8 cellular contexts compared by ENCODE assay signal in genomic region chr7:152833074-152833974, GRCh38.
DNase-seq lines count a peak whose midpoint lies in the region; ATAC-seq, FAIRE-seq and TF ChIP-seq lines count a peak whose summit lies in the region.
"Not testable (repeated sequence)": the region's sequence is repeated elsewhere in the genome, so short reads cannot be mapped to it uniquely, and the experiment has no call there.

No MANE protein-coding gene starts in this region.

- not testable (repeated sequence) for H3K27ac ChIP-seq in esophagus squamous epithelium, lower lobe of right lung

- not testable (repeated sequence) for H3K36me3 ChIP-seq in Caco-2 (ENCODE audit: control insufficient read depth, insufficient read depth, low read length); esophagus squamous epithelium; lower lobe of right lung

- ATAC-seq in HG03460 (IDR thresholded peaks at IDR 0.05; ENCODE audit: unreplicated experiment) (peak; percentile 63), lower lobe of right lung (peak; percentile 60 to 64)

- H3K27me3 ChIP-seq in Caco-2 (replicated peaks; ENCODE audit: control insufficient read depth, insufficient read depth, low read length); esophagus squamous epithelium; lower lobe of right lung (ENCODE audit: low read depth): not testable (repeated sequence)

- DNase-seq in Caco-2 (peak in 1 of 2 experiments; percentile 26), NCI-H526 treated with DMSO at 0.1 percent for 48 hours (lab: John Stamatoyannopoulos, UW) (peak; percentile 37)
- DNase-seq in GM19239 (ENCODE audit: insufficient read length, low spot score); esophagus squamous epithelium (lab: John Stamatoyannopoulos, UW); lower lobe of right lung: not testable (repeated sequence)
- DNase-seq in activated CD4-positive, alpha-beta memory T cell treated with anti-CD3 and anti-CD28 coated beads for 36 hours = peak; percentile 25
- peak; percentile 11 for DNase-seq in stimulated activated CD4-positive, alpha-beta T cell treated with anti-CD3 and anti-CD28 coated beads, Interleukin-4, amount 100 ng/mL, for 24 hours

- POLR2A ChIA-PET in Caco-2 (lab: Charles Lee); activated CD4-positive, alpha-beta memory T cell treated with anti-CD3 and anti-CD28 coated beads for 36 hours (lab: Charles Lee): not testable (repeated sequence)

- H3K4me3 Mint-ChIP-seq in Caco-2 (ENCODE audit: unreplicated experiment); activated CD4-positive, alpha-beta memory T cell treated with anti-CD3 and anti-CD28 coated beads for 36 hours: not testable (repeated sequence)

- H3K27ac Mint-ChIP-seq in Caco-2 (ENCODE audit: unreplicated experiment); activated CD4-positive, alpha-beta memory T cell treated with anti-CD3 and anti-CD28 coated beads for 36 hours: not testable (repeated sequence)

- TF ChIP-seq CTCF in Caco-2 (IDR thresholded peaks at IDR 0.05; ENCODE audit: insufficient read depth in 1 of 2, low read depth in 1 of 2, low read length in 1 of 2, severe bottlenecking in 1 of 2, unreplicated experiment in 1 of 2) (peak; percentile 57 to 75), esophagus squamous epithelium (IDR thresholded peaks at IDR 0.05) (peak in 5 of 6 experiments; percentile 28 to 66 (median 58)), lower lobe of right lung (IDR thresholded peaks at IDR 0.05) (peak; percentile 52)

- not testable (repeated sequence) for BruUV-seq in Caco-2 (replicated peaks; lab: Mats Ljungman, UMichigan)

- CTCF ChIA-PET in Caco-2 (lab: Charles Lee); activated CD4-positive, alpha-beta memory T cell treated with anti-CD3 and anti-CD28 coated beads for 36 hours (lab: Charles Lee): not testable (repeated sequence)

- intact Hi-C loops in Caco-2 (cut with micrococcal nuclease; ENCODE audit: unreplicated experiment); activated CD4-positive, alpha-beta memory T cell treated with anti-CD3 and anti-CD28 coated beads for 36 hours (cut with micrococcal nuclease); esophagus squamous epithelium (cut with DNase I); lower lobe of right lung (cut with DNase I): not testable (repeated sequence)

- H3K9me3 ChIP-seq in Caco-2, esophagus squamous epithelium, lower lobe of right lung: not testable (repeated sequence)

- FAIRE-seq in GM19239 (lab: Jason Lieb, UNC) = peak; percentile 91

- H3K4me3 ChIP-seq in Caco-2 (ENCODE audit: low read depth, low read length); esophagus squamous epithelium; lower lobe of right lung: not testable (repeated sequence)

- H3K4me1 ChIP-seq in Caco-2, esophagus squamous epithelium, lower lobe of right lung: not testable (repeated sequence)

- H3K36me3 Mint-ChIP-seq in Caco-2 (ENCODE audit: insufficient read depth, unreplicated experiment); activated CD4-positive, alpha-beta memory T cell treated with anti-CD3 and anti-CD28 coated beads for 36 hours: not testable (repeated sequence)

- TF ChIP-seq POLR2A in esophagus squamous epithelium (IDR thresholded peaks at IDR 0.05) = not testable (repeated sequence)

- H3K4me1 Mint-ChIP-seq in Caco-2 (ENCODE audit: low read depth, unreplicated experiment); activated CD4-positive, alpha-beta memory T cell treated with anti-CD3 and anti-CD28 coated beads for 36 hours (ENCODE audit: low read depth): not testable (repeated sequence)

- WGBS in esophagus squamous epithelium, 2 donors = 75 to 77% methylated on average over 18 to 19 of the region's 19 CpGs

- H3K9me3 Mint-ChIP-seq in Caco-2 (ENCODE audit: unreplicated experiment); activated CD4-positive, alpha-beta memory T cell treated with anti-CD3 and anti-CD28 coated beads for 36 hours: not testable (repeated sequence)

- not testable (repeated sequence) for H3K27me3 Mint-ChIP-seq in Caco-2 (ENCODE audit: insufficient read depth, unreplicated experiment); activated CD4-positive, alpha-beta memory T cell treated with anti-CD3 and anti-CD28 coated beads for 36 hours
